10 cellular contexts compared by ENCODE assay signal in genomic region chr6:6927437-6928361, GRCh38.
DNase-seq lines count a peak whose midpoint lies in the region; ATAC-seq and TF ChIP-seq lines count a peak whose summit lies in the region.
"Had no signal": no experiment of that assay in that cellular context is flagged by ENCODE, and none has a peak within 500 bp of the region (broad histone marks: within the 10 kb centered on the region; RNA-seq: fewer than 3 reads in every experiment).

No MANE protein-coding gene starts in this region.

- CTCF ChIA-PET in PC-3 (lab: Charles Lee) = no interaction called here

- TF ChIP-seq CTCF in GM12865 (IDR thresholded peaks at IDR 0.05; ENCODE audit: insufficient read depth, low read depth, low read length, missing control alignments) (no peak), heart right ventricle (IDR thresholded peaks at IDR 0.05) (peak in 4 of 9 donors; percentile 35 to 46 (median 38)), gastrocnemius medialis (IDR thresholded peaks at IDR 0.05 in 4 of 5, conservative IDR thresholded peaks at IDR 0.05 in 1 of 5) (peak in 4 of 5 experiments; percentile 23 to 52 (median 44)), PC-3 (conservative IDR thresholded peaks at IDR 0.05; ENCODE audit: low read depth, low read length) (no peak), GM13977 (IDR thresholded peaks at IDR 0.05; ENCODE audit: extremely low read depth, insufficient read depth, missing control alignments) (no peak)

- peak; percentile 31 to 39 for TF ChIP-seq POLR2A in gastrocnemius medialis (IDR thresholded peaks at IDR 0.05)

- H3K4me1 ChIP-seq in heart right ventricle = peaks cover 0 to 27% (median 0%) of the 10 kb centered on the region in 9 donors
- peaks cover 32 to 57% of the 10 kb centered on the region in 2 donors for H3K4me1 ChIP-seq in gastrocnemius medialis
- peaks cover 12% of the 10 kb centered on the region for H3K4me1 ChIP-seq in PC-3 (ENCODE audit: insufficient read depth, low read length)

- POLR2A ChIA-PET in PC-3 (lab: Charles Lee; ENCODE audit: unreplicated experiment) = no interaction called here

- BruUV-seq in PC-3 (replicated peaks; lab: Mats Ljungman, UMichigan) = no TSS peak

- no peak overlapping the region for H3K4me2 ChIP-seq in PC-3 (ENCODE audit: low read length)

- H3K27ac ChIP-seq in heart right ventricle (peak overlapping the region; percentile 22 to 84 (median 76)), gastrocnemius medialis (peak overlapping the region; percentile 92 to 97 (median 96)), PC-3 (ENCODE audit: low read length) (no peak overlapping the region)

- in situ Hi-C loops in gastrocnemius medialis (cut with MboI; ENCODE audit: low sequenced_read_pairs in 4 of 4) (loop anchor here in 2 of 4 donors (10.0 to 25.0 kb wide), 3 partner anchors 117 to 310 kb away; no protein-coding TSS in a partner anchor), GM13977 (cut with MboI; ENCODE audit: low pct_unique_long_range_greater_than_20kb, low sequenced_read_pairs, unreplicated experiment) (no loop called here)

- no peaks in the 10 kb centered on the region for H3K36me3 ChIP-seq in heart right ventricle
- H3K36me3 ChIP-seq in gastrocnemius medialis = no peaks in the 10 kb centered on the region
- no peaks in the 10 kb centered on the region for H3K36me3 ChIP-seq in PC-3 (ENCODE audit: low read depth, low read length)

- H3K9me2 ChIP-seq in PC-3 (replicated peaks; ENCODE audit: low read length) = no peaks in the 10 kb centered on the region

- H3K9me3 ChIP-seq in heart right ventricle (peaks cover 0 to under 1% (median 0%) of the 10 kb centered on the region in 11 donors), gastrocnemius medialis (no peaks in the 10 kb centered on the region), PC-3 (ENCODE audit: low read length) (no peaks in the 10 kb centered on the region)

- H3K79me2 ChIP-seq in PC-3 (ENCODE audit: low read length) = no peaks in the 10 kb centered on the region

- no peak overlapping the region for H3K27ac Mint-ChIP-seq in activated naive CD4-positive, alpha-beta T cell treated with anti-CD3 and anti-CD28 coated beads, Interleukin-2, amount 50 U/mL, for 72 hours
- H3K27ac Mint-ChIP-seq: activated naive CD4-positive, alpha-beta T cell treated with anti-CD3 and anti-CD28 coated beads for 36 hours had no signal

- no peaks in the 10 kb centered on the region for H3K27me3 ChIP-seq in heart right ventricle
- no peaks in the 10 kb centered on the region for H3K27me3 ChIP-seq in gastrocnemius medialis
- H3K27me3 ChIP-seq in PC-3 (ENCODE audit: low read length) = no peaks in the 10 kb centered on the region

- H2AFZ ChIP-seq in PC-3 (ENCODE audit: low read length) = no peak overlapping the region

- no peaks in the 10 kb centered on the region for H3K9me3 Mint-ChIP-seq in activated naive CD4-positive, alpha-beta T cell treated with anti-CD3 and anti-CD28 coated beads, Interleukin-2, amount 50 U/mL, for 72 hours
- H3K9me3 Mint-ChIP-seq: activated naive CD4-positive, alpha-beta T cell treated with anti-CD3 and anti-CD28 coated beads for 36 hours had no signal

- peak; percentile 55 for ATAC-seq in SK-N-SH treated with all-trans-retinoic acid at 6 μM for 48 hours
- ATAC-seq in heart right ventricle = peak; percentile 77 to 94 (median 89)
- peak; percentile 76 to 79 for ATAC-seq in gastrocnemius medialis
- no peak for ATAC-seq in GM21423 (IDR thresholded peaks at IDR 0.05; ENCODE audit: unreplicated experiment)
- no peak for ATAC-seq in PC-3
- no peak for ATAC-seq in activated naive CD4-positive, alpha-beta T cell treated with anti-CD3 and anti-CD28 coated beads, Interleukin-2, amount 50 U/mL, for 72 hours

- DNase-seq in GM12865 (ENCODE audit: low read depth) (peak; percentile 14), heart right ventricle (peak; percentile 45 to 52), gastrocnemius medialis (peak; percentile 73 to 90), PC-3 (no peak), GM13977 (ENCODE audit: low spot score) (no peak)
- DNase-seq in activated naive CD4-positive, alpha-beta T cell treated with anti-CD3 and anti-CD28 coated beads, Interleukin-2, amount 50 U/mL, for 72 hours (ENCODE audit: low spot score in 2 of 2) = no peak
- DNase-seq: activated naive CD4-positive, alpha-beta T cell treated with anti-CD3 and anti-CD28 coated beads for 36 hours; NCI-H2171 had no signal

- H3K9ac ChIP-seq in PC-3 (ENCODE audit: low read length) = no peak overlapping the region

- H3K36me3 Mint-ChIP-seq in activated naive CD4-positive, alpha-beta T cell treated with anti-CD3 and anti-CD28 coated beads, Interleukin-2, amount 50 U/mL, for 72 hours = no peaks in the 10 kb centered on the region

- no peaks in the 10 kb centered on the region for H3F3A ChIP-seq in PC-3 (ENCODE audit: low read length, unreplicated experiment)

- no peak overlapping the region for H3K4me3 ChIP-seq in GM12865 (ENCODE audit: low read depth, low read length)
- H3K4me3 ChIP-seq in heart right ventricle = peak overlapping the region in 8 of 10 donors; percentile 26 to 54 (median 46)
- peak overlapping the region; percentile 35 to 53 (median 47) for H3K4me3 ChIP-seq in gastrocnemius medialis
- H3K4me3 ChIP-seq in PC-3 (ENCODE audit: low read length) = no peak overlapping the region

- intact Hi-C loops in heart right ventricle (cut with DNase I) (loop anchor here in 2 of 10 donors (5.0 to 10.0 kb wide), 3 partner anchors 125 to 287 kb away; partner anchors contain the start of gene RREB1 (in 1 of the 2)), gastrocnemius medialis (cut with DNase I; ENCODE audit: low total_unique reads) (loop anchor here (1.0 to 5.0 kb wide), 9 partner anchors 35 to 310 kb away; partner anchors contain the start of gene RREB1), PC-3 (cut with micrococcal nuclease) (no loop called here)

- 27 to 32% methylated on average over 21 of the region's 21 CpGs for WGBS in heart right ventricle, 2 donors

- H4K20me1 ChIP-seq in PC-3 (ENCODE audit: low read length) = no peaks in the 10 kb centered on the region

TF ChIP-seq in SK-N-SH treated with all-trans-retinoic acid at 6 μM for 48 hours, 23 proteins besides CTCF, POLR2A, EP300 and RAD21 (continues in another document):
- TF ChIP-seq, protein P1, sequence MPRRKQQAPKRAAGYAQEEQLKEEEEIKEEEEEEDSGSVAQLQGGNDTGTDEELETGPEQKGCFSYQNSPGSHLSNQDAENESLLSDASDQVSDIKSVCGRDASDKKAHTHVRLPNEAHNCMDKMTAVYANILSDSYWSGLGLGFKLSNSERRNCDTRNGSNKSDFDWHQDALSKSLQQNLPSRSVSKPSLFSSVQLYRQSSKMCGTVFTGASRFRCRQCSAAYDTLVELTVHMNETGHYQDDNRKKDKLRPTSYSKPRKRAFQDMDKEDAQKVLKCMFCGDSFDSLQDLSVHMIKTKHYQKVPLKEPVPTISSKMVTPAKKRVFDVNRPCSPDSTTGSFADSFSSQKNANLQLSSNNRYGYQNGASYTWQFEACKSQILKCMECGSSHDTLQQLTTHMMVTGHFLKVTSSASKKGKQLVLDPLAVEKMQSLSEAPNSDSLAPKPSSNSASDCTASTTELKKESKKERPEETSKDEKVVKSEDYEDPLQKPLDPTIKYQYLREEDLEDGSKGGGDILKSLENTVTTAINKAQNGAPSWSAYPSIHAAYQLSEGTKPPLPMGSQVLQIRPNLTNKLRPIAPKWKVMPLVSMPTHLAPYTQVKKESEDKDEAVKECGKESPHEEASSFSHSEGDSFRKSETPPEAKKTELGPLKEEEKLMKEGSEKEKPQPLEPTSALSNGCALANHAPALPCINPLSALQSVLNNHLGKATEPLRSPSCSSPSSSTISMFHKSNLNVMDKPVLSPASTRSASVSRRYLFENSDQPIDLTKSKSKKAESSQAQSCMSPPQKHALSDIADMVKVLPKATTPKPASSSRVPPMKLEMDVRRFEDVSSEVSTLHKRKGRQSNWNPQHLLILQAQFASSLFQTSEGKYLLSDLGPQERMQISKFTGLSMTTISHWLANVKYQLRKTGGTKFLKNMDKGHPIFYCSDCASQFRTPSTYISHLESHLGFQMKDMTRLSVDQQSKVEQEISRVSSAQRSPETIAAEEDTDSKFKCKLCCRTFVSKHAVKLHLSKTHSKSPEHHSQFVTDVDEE (CRISPR knock-in tag; IDR thresholded peaks at IDR 0.05) = no peak
- no peak for TF ChIP-seq TCF4 (CRISPR knock-in tag; IDR thresholded peaks at IDR 0.05; ENCODE audit: borderline replicate concordance)
- no peak for TF ChIP-seq CSDC2 (CRISPR knock-in tag; IDR thresholded peaks at IDR 0.05)
- no peak for TF ChIP-seq SNAI2 (CRISPR knock-in tag; IDR thresholded peaks at IDR 0.05)
- no peak for TF ChIP-seq OSR1 (CRISPR knock-in tag; IDR thresholded peaks at IDR 0.05)
- TF ChIP-seq ESRRG (CRISPR knock-in tag; IDR thresholded peaks at IDR 0.05) = no peak
- TF ChIP-seq BACH2 (CRISPR knock-in tag; IDR thresholded peaks at IDR 0.05; ENCODE audit: borderline replicate concordance) = no peak
- TF ChIP-seq, protein P2, sequence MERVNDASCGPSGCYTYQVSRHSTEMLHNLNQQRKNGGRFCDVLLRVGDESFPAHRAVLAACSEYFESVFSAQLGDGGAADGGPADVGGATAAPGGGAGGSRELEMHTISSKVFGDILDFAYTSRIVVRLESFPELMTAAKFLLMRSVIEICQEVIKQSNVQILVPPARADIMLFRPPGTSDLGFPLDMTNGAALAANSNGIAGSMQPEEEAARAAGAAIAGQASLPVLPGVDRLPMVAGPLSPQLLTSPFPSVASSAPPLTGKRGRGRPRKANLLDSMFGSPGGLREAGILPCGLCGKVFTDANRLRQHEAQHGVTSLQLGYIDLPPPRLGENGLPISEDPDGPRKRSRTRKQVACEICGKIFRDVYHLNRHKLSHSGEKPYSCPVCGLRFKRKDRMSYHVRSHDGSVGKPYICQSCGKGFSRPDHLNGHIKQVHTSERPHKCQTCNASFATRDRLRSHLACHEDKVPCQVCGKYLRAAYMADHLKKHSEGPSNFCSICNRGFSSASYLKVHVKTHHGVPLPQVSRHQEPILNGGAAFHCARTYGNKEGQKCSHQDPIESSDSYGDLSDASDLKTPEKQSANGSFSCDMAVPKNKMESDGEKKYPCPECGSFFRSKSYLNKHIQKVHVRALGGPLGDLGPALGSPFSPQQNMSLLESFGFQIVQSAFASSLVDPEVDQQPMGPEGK (CRISPR knock-in tag; IDR thresholded peaks at IDR 0.05; ENCODE audit: borderline replicate concordance) = no peak
- TF ChIP-seq TOX (CRISPR knock-in tag; IDR thresholded peaks at IDR 0.05; ENCODE audit: borderline replicate concordance) = no peak
- TF ChIP-seq RARB (CRISPR knock-in tag; IDR thresholded peaks at IDR 0.05) = no peak

Comparison
In these comparisons a context has a peak if more than half of its experiments do, and no peak if none do; other contexts are left out.
1. DNase-seq: peak in GM12865 (single experiment), heart right ventricle (2 of 2) and gastrocnemius medialis (2 of 2); none in PC-3 (single experiment), activated naive CD4-positive, alpha-beta T cell treated with anti-CD3 and anti-CD28 coated beads, Interleukin-2, amount 50 U/mL, for 72 hours (0 of 2) and GM13977 (single experiment).
2. H3K4me3 ChIP-seq: peak in heart right ventricle (8 of 10) and gastrocnemius medialis (4 of 4); none in GM12865 (single experiment) and PC-3 (single experiment).
3. CTCF ChIP-seq: peak in gastrocnemius medialis (4 of 5); none in GM12865 (single experiment), PC-3 (single experiment) and GM13977 (single experiment).
4. ATAC-seq: peak in SK-N-SH treated with all-trans-retinoic acid at 6 μM for 48 hours (single experiment), heart right ventricle (8 of 8) and gastrocnemius medialis (2 of 2); none in GM21423 (single experiment), PC-3 (single experiment) and activated naive CD4-positive, alpha-beta T cell treated with anti-CD3 and anti-CD28 coated beads, Interleukin-2, amount 50 U/mL, for 72 hours (0 of 2).